ENCODE assay signal across 8 cellular contexts in the genomic region with DNA sequence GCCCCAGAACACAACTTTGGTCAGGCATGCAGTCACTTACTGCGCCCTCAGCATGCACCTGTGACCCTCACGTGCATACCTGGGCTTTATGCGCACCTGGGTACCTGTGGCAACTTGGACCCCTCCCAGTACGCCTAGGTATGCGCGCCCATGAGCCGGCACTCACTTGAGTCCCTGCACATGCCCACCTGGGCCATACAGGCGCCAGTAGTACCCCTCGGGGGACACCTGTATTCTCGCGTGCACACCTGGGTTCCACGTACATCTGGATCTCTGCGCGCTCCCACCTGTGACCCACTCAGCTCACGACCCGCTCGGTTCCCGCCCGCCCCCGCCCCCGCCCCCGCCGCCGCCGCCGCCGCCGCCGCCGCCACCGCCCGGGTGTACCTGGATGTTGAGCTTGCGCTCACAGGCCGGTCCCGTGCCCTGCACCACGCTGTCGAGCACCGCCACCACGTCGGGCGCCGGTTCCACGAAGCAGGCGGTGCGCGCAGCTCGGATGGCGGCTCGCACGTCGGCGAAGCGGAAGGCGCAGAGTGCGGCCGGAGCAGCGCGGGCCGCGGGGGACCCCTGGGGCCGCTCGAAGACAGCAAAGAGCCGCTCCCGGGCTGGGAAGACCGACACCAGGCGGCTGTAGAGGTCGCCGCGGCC. TPM values are rescaled to one million over a fixed set of nuclear protein-coding genes. Genes with fewer than 3 reads are reported as not detected.
DNase-seq lines count a peak whose midpoint lies in the region; ATAC-seq and TF ChIP-seq lines count a peak whose summit lies in the region.

No MANE protein-coding gene starts in this region.

- H3K79me2 ChIP-seq in GM23248 (ENCODE audit: insufficient read depth), result peaks cover 57% of the 10 kb centered on the region
- H3K79me2 ChIP-seq in hepatocyte, result peaks cover 30% of the 10 kb centered on the region

- H3K27me3 Mint-ChIP-seq in WTC11 (ENCODE audit: low read depth), result peaks cover 39% of the 10 kb centered on the region

- H2AFZ ChIP-seq in GM23248 (0 out of 2 replicates have a peak overlapping the region, but pooled peaks have one; percentile 51), hepatocyte (peak overlapping the region; percentile 52)

- no peaks in the 10 kb centered on the region for H3K36me3 ChIP-seq in GM23248 (ENCODE audit: low read depth)
- no peaks in the 10 kb centered on the region for H3K36me3 ChIP-seq in hepatocyte (replicated peaks; ENCODE audit: insufficient read depth, low read depth)
- peaks cover 3% of the 10 kb centered on the region for H3K36me3 ChIP-seq in skeletal muscle satellite cell (ENCODE audit: insufficient read depth, low read length)

- peaks cover 27% of the 10 kb centered on the region for H3F3A ChIP-seq in GM23248 (ENCODE audit: insufficient read depth)

- H3K27ac ChIP-seq in GM23248 (peak overlapping the region; percentile 66), hepatocyte (no peak overlapping the region)

- no peak for DNase-seq in GM23248
- no peak for DNase-seq in WTC11 (ENCODE audit: low spot score)
- DNase-seq in hepatocyte (ENCODE audit: low spot score), result no peak
- DNase-seq in putamen (ENCODE audit: low spot score), result no peak

- H3K4me1 ChIP-seq in GM23248 (ENCODE audit: insufficient read depth) (peaks cover 32% of the 10 kb centered on the region), hepatocyte (ENCODE audit: insufficient read depth) (peaks cover 22% of the 10 kb centered on the region), skeletal muscle satellite cell (ENCODE audit: control insufficient read depth, insufficient read depth, low read length) (peaks cover 72% of the 10 kb centered on the region)

- H3K36me3 Mint-ChIP-seq in WTC11, result no peaks in the 10 kb centered on the region

- no peaks in the 10 kb centered on the region for H3K9me3 ChIP-seq in GM23248 (ENCODE audit: low read depth)
- H3K9me3 ChIP-seq in hepatocyte (ENCODE audit: low read depth), result no peaks in the 10 kb centered on the region
- H3K9me3 ChIP-seq in skeletal muscle satellite cell (replicated peaks; ENCODE audit: low read length), result no peaks in the 10 kb centered on the region

- H3K9ac ChIP-seq in GM23248, result peak overlapping the region; percentile 80
- peak overlapping the region; percentile 75 for H3K9ac ChIP-seq in skeletal muscle satellite cell (ENCODE audit: low read depth, low read length)

- H3K4me3 ChIP-seq in GM23248 (peak overlapping the region; percentile 72), hepatocyte (peak overlapping the region; percentile 45), skeletal muscle satellite cell (ENCODE audit: low read length) (peak overlapping the region; percentile 89)

- no peaks in the 10 kb centered on the region for H3K9me3 Mint-ChIP-seq in WTC11

- no peak overlapping the region for H3K27ac Mint-ChIP-seq in WTC11

- peaks cover 66% of the 10 kb centered on the region for H3K4me1 Mint-ChIP-seq in WTC11

- WGBS in GM23248 (ENCODE audit: low coverage in 1 of 2, low lambda C conversion rate in 2 of 2, missing lambda C conversion rate in 2 of 2), 2 experiments, result 1 to 2% methylated on average over 35 to 41 of the region's 69 CpGs
- 7% methylated on average over 42 of the region's 69 CpGs for WGBS in hepatocyte (ENCODE audit: low lambda C conversion rate, missing lambda C conversion rate)

- H3K9me2 ChIP-seq in GM23248 (ENCODE audit: insufficient read depth) (no peaks in the 10 kb centered on the region), hepatocyte (replicated peaks; ENCODE audit: insufficient read depth) (no peaks in the 10 kb centered on the region)

- POLR2A ChIA-PET in WTC11 (lab: Charles Lee), result interaction anchor here (1.3 to 1.4 kb wide), 2 partner anchors 10 to 165 kb away, joined by 3 read pairs; partner anchors contain the start of genes IFT122 and MBD4

- peak overlapping the region; percentile 79 for H3K4me2 ChIP-seq in GM23248 (ENCODE audit: unreplicated experiment)
- peak overlapping the region; percentile 96 for H3K4me2 ChIP-seq in hepatocyte
- peak overlapping the region; percentile 98 for H3K4me2 ChIP-seq in skeletal muscle satellite cell (ENCODE audit: low read length)

- H3K4me3 Mint-ChIP-seq in WTC11, result peak overlapping the region; percentile 90

- TF ChIP-seq CTCF in WTC11 (IDR thresholded peaks at IDR 0.05) (no peak), hepatocyte (IDR thresholded peaks at IDR 0.05; ENCODE audit: poor library complexity) (peak; percentile 4)

- in situ Hi-C loops in GM23248 (cut with MboI), result loop anchor here (10.0 kb wide), 1 partner anchor 110 kb away; no protein-coding TSS in a partner anchor

- H3K27me3 ChIP-seq in GM23248 (replicated peaks; ENCODE audit: insufficient read depth) (no peaks in the 10 kb centered on the region), hepatocyte (peaks cover 12% of the 10 kb centered on the region), skeletal muscle satellite cell (ENCODE audit: control insufficient read depth, insufficient read depth, low read length) (no peaks in the 10 kb centered on the region)

- CTCF ChIA-PET in WTC11 (lab: Charles Lee), result interaction anchor here (0.6 to 4.3 kb wide), 11 partner anchors 8 to 329 kb away, joined by 3 to 40 read pairs (median 4); no protein-coding TSS in a partner anchor

- H4K20me1 ChIP-seq in GM23248 (ENCODE audit: insufficient read depth), result no peaks in the 10 kb centered on the region
- H4K20me1 ChIP-seq in hepatocyte (ENCODE audit: insufficient read depth, poor library complexity, severe bottlenecking), result peaks cover 7% of the 10 kb centered on the region

- ATAC-seq in WTC11, result peak; percentile 11
- ATAC-seq in HG03159 (IDR thresholded peaks at IDR 0.05; ENCODE audit: unreplicated experiment), result no peak
- ATAC-seq in GM21786 (IDR thresholded peaks at IDR 0.05; ENCODE audit: unreplicated experiment), result no peak
- ATAC-seq in GM18909 (IDR thresholded peaks at IDR 0.05; ENCODE audit: poor library complexity, unreplicated experiment), result no peak

TF ChIP-seq in WTC11, 78 proteins besides CTCF, POLR2A, EP300 and RAD21:
- TF ChIP-seq ZNF219 (CRISPR knock-in tag; IDR thresholded peaks at IDR 0.05; ENCODE audit: borderline replicate concordance) (no peak), CREM (CRISPR knock-in tag; IDR thresholded peaks at IDR 0.05) (0 out of 2 replicates have a peak, but pooled peaks have one; percentile 22), ESRRA (CRISPR knock-in tag; IDR thresholded peaks at IDR 0.05; ENCODE audit: borderline replicate concordance) (no peak), NFATC4 (CRISPR knock-in tag; IDR thresholded peaks at IDR 0.05) (no peak)
- TF ChIP-seq, protein P1, sequence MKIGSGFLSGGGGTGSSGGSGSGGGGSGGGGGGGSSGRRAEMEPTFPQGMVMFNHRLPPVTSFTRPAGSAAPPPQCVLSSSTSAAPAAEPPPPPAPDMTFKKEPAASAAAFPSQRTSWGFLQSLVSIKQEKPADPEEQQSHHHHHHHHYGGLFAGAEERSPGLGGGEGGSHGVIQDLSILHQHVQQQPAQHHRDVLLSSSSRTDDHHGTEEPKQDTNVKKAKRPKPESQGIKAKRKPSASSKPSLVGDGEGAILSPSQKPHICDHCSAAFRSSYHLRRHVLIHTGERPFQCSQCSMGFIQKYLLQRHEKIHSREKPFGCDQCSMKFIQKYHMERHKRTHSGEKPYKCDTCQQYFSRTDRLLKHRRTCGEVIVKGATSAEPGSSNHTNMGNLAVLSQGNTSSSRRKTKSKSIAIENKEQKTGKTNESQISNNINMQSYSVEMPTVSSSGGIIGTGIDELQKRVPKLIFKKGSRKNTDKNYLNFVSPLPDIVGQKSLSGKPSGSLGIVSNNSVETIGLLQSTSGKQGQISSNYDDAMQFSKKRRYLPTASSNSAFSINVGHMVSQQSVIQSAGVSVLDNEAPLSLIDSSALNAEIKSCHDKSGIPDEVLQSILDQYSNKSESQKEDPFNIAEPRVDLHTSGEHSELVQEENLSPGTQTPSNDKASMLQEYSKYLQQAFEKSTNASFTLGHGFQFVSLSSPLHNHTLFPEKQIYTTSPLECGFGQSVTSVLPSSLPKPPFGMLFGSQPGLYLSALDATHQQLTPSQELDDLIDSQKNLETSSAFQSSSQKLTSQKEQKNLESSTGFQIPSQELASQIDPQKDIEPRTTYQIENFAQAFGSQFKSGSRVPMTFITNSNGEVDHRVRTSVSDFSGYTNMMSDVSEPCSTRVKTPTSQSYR (CRISPR knock-in tag; IDR thresholded peaks at IDR 0.05), result no peak
- TF ChIP-seq, protein P2, sequence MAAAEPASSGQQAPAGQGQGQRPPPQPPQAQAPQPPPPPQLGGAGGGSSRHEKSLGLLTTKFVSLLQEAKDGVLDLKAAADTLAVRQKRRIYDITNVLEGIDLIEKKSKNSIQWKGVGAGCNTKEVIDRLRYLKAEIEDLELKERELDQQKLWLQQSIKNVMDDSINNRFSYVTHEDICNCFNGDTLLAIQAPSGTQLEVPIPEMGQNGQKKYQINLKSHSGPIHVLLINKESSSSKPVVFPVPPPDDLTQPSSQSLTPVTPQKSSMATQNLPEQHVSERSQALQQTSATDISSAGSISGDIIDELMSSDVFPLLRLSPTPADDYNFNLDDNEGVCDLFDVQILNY (CRISPR knock-in tag; IDR thresholded peaks at IDR 0.05), result peak; percentile 53; the same call in 1 of the 2 replicates

RNA-seq across cellular contexts. Expression of gene PLXND1, which starts 1.4 kb away (rescaled TPM):
- 67.2 and 83.0 TPM in 2 replicates for total RNA-seq in GM23248 (2014; rRNA removed; shearing (Covaris generic))
- polyA plus RNA-seq in GM23248 (2016; fragmentation: Nextera tagmentation; extraction: Ambion mirVana) (35.7 and 37.4 TPM in 2 replicates), hepatocyte (24.9 and 36.3 TPM in 2 replicates)
- total RNA-seq in WTC11 (2021) (56.7 to 63.9 TPM (median 57.4 TPM) in 3 replicates), hepatocyte (22.0 and 45.3 TPM in 2 replicates)
- total RNA-seq in skeletal muscle satellite cell (2012; rRNA removed), result 41.7 and 52.2 TPM in 2 replicates
